In genomic region chr3:33439421-33440327, GRCh38 we compare ENCODE assay signal across 1 cellular context.
A peak's percentile ranks its signal among the peaks of the same experiment; 100 is the strongest.
TF ChIP-seq lines count a peak whose summit lies in the region.

No MANE protein-coding gene starts in this region.

TF ChIP-seq in K562, 482 proteins besides CTCF, POLR2A, EP300 and RAD21 (continued from another document and continues in another):
- no peak for TF ChIP-seq ZNF253 (CRISPR knock-in tag; conservative IDR thresholded peaks at IDR 0.05)
- peak; percentile 93 for TF ChIP-seq GATAD2B (IDR thresholded peaks at IDR 0.05; ENCODE audit: borderline replicate concordance)
- no peak for TF ChIP-seq CEBPB (tag; IDR thresholded peaks at IDR 0.05)
- TF ChIP-seq SIX5 (IDR thresholded peaks at IDR 0.05; ENCODE audit: borderline replicate concordance in 1 of 2, insufficient read depth in 1 of 2, low read depth in 1 of 2, low read length in 2 of 2) = no peak
- no peak for TF ChIP-seq ZNF143 (CRISPR knock-in tag; IDR thresholded peaks at IDR 0.05)
- TF ChIP-seq ETV5 (CRISPR knock-in tag; IDR thresholded peaks at IDR 0.05; ENCODE audit: low read depth) = peak; percentile 35; the same call in 1 of the 2 replicates
- no peak for TF ChIP-seq RBM17 (IDR thresholded peaks at IDR 0.05; ENCODE audit: borderline replicate concordance, low read depth, low read length)
- peak; percentile 73 for TF ChIP-seq SIN3B (IDR thresholded peaks at IDR 0.05; ENCODE audit: low read depth)
- TF ChIP-seq EHMT2 (IDR thresholded peaks at IDR 0.05) = no peak
- TF ChIP-seq THRAP3 (IDR thresholded peaks at IDR 0.05; ENCODE audit: borderline replicate concordance) = no peak
- TF ChIP-seq ZNF134 (CRISPR knock-in tag; conservative IDR thresholded peaks at IDR 0.05) = no peak
- no peak for TF ChIP-seq GATAD2A (IDR thresholded peaks at IDR 0.05)
- no peak for TF ChIP-seq ZNF277 (CRISPR knock-in tag; IDR thresholded peaks at IDR 0.05; ENCODE audit: borderline replicate concordance)
- peak; percentile 13; the same call in 1 of the 2 replicates for TF ChIP-seq ZSCAN32 (CRISPR knock-in tag; IDR thresholded peaks at IDR 0.05)
- no peak for TF ChIP-seq ZNF280A (IDR thresholded peaks at IDR 0.05; ENCODE audit: low read depth, partially characterized antibody)
- no peak for TF ChIP-seq SMC3 (conservative IDR thresholded peaks at IDR 0.05; ENCODE audit: insufficient read depth, low read depth, low read length)
- TF ChIP-seq GTF2E2 (tag; IDR thresholded peaks at IDR 0.05) = no peak
- TF ChIP-seq FOXP1 (CRISPR knock-in tag; IDR thresholded peaks at IDR 0.05) = peak; percentile 87; the same call in 1 of the 2 replicates
- TF ChIP-seq ETS1 (conservative IDR thresholded peaks at IDR 0.05; ENCODE audit: control insufficient read depth, low read depth, low read length) = peak; percentile 12; the same call in 1 of the 2 replicates
- peak; percentile 47 for TF ChIP-seq HMGN3 (IDR thresholded peaks at IDR 0.05; ENCODE audit: borderline replicate concordance, extremely low read depth, insufficient read length, low read depth, low read length)
- 0 out of 2 replicates have a peak, but pooled peaks have one; percentile 52 for TF ChIP-seq E2F1 (CRISPR knock-in tag; IDR thresholded peaks at IDR 0.05)
- TF ChIP-seq SNRNP70 (optimal IDR thresholded peaks at IDR 0.05; ENCODE audit: low read depth, low read length) = no peak
- TF ChIP-seq CHD2 (IDR thresholded peaks at IDR 0.05; ENCODE audit: low read depth, low read length) = no peak
- TF ChIP-seq ZNF12 (CRISPR knock-in tag; IDR thresholded peaks at IDR 0.05) = 0 out of 2 replicates have a peak, but pooled peaks have one; percentile 63
- TF ChIP-seq DEAF1 (CRISPR knock-in tag; IDR thresholded peaks at IDR 0.05) = 0 out of 2 replicates have a peak, but pooled peaks have one; percentile 6
- no peak for TF ChIP-seq RBM14 (IDR thresholded peaks at IDR 0.05; ENCODE audit: borderline replicate concordance, insufficient read depth, low read depth, low read length)
- TF ChIP-seq E2F3 (CRISPR knock-in tag; IDR thresholded peaks at IDR 0.05) = no peak
- TF ChIP-seq POLR2AphosphoS2 (IDR thresholded peaks at IDR 0.05; ENCODE audit: low read length) = no peak
- no peak for TF ChIP-seq CREB5 (CRISPR knock-in tag; IDR thresholded peaks at IDR 0.05)
- no peak for TF ChIP-seq ADNP (tag; IDR thresholded peaks at IDR 0.05)
- TF ChIP-seq JUN (IDR thresholded peaks at IDR 0.05; ENCODE audit: borderline replicate concordance, low read depth, low read length) = no peak
- no peak for TF ChIP-seq JUN (CRISPR knock-in tag; IDR thresholded peaks at IDR 0.05; ENCODE audit: borderline replicate concordance)
- TF ChIP-seq SMARCB1 (IDR thresholded peaks at IDR 0.05; ENCODE audit: insufficient read length, low read depth) = no peak
- peak; percentile 10 for TF ChIP-seq CXXC5 (CRISPR knock-in tag; IDR thresholded peaks at IDR 0.05)
- no peak for TF ChIP-seq ESRRB (CRISPR knock-in tag; IDR thresholded peaks at IDR 0.05; ENCODE audit: borderline replicate concordance)
- no peak for TF ChIP-seq TRIM24 (IDR thresholded peaks at IDR 0.05)
- no peak for TF ChIP-seq ZNF232 (CRISPR knock-in tag; IDR thresholded peaks at IDR 0.05)
- no peak for TF ChIP-seq ZFP30 (CRISPR knock-in tag; IDR thresholded peaks at IDR 0.05; ENCODE audit: borderline replicate concordance)
- TF ChIP-seq NELFE (IDR thresholded peaks at IDR 0.05; ENCODE audit: insufficient read depth, insufficient read length) = no peak
- 0 out of 2 replicates have a peak, but pooled peaks have one; percentile 17 for TF ChIP-seq MITF (IDR thresholded peaks at IDR 0.05)
- peak; percentile 63; the same call in 1 of the 2 replicates for TF ChIP-seq GABPB1 (CRISPR knock-in tag; IDR thresholded peaks at IDR 0.05)
- no peak for TF ChIP-seq ZNF398 (CRISPR knock-in tag; IDR thresholded peaks at IDR 0.05)
- TF ChIP-seq RB1 (IDR thresholded peaks at IDR 0.05; ENCODE audit: low read depth) = peak; percentile 68
- TF ChIP-seq ZNF311 (CRISPR knock-in tag; IDR thresholded peaks at IDR 0.05) = no peak
- TF ChIP-seq SUPT5H (IDR thresholded peaks at IDR 0.05) = peak; percentile 76
